In genomic region chr2:25009954-25010353, GRCh38 we compare ENCODE assay signal across 24 cellular contexts. TPM values are rescaled to one million over a fixed set of nuclear protein-coding genes. Genes with fewer than 3 reads are reported as not detected.
DNase-seq lines count a peak whose midpoint lies in the region; ATAC-seq, FAIRE-seq and TF ChIP-seq lines count a peak whose summit lies in the region.
"Had no signal": no experiment of that assay in that cellular context is flagged by ENCODE, and none has a peak within 500 bp of the region (broad histone marks: within the 10 kb centered on the region; RNA-seq: fewer than 3 reads in every experiment).

No MANE protein-coding gene starts in this region.

- no peak overlapping the region for H3K27ac ChIP-seq in K562 (ENCODE audit: extremely low read depth, low read depth, low read length)
- H3K27ac ChIP-seq: BLaER1 treated with 17β-estradiol and CSF1 and Interleukin-3, amounts not matched to agents 10 nM and 100 nM; transverse colon had no signal

- peak; percentile 62 for ATAC-seq in K562
- ATAC-seq in GM21825 (IDR thresholded peaks at IDR 0.05; ENCODE audit: unreplicated experiment) = no peak
- ATAC-seq: left ventricle myocardium superior; naive thymus-derived CD4-positive, alpha-beta T cell; stimulated activated naive B cell treated with anti-CD40 and anti-IgM and Interleukin-4, amounts not matched to agents 10 μg/mL and 1 μg/mL and 100 μg/mL, for 72 hours had no signal

- no peak overlapping the region for H2AFZ ChIP-seq in K562 (ENCODE audit: low read depth, low read length)

- no peak overlapping the region for H3K4me3 ChIP-seq in K562
- H3K4me3 ChIP-seq: BLaER1 treated with 17β-estradiol and CSF1 and Interleukin-3, amounts not matched to agents 10 nM and 100 nM; transverse colon had no signal

- in situ Hi-C loops in K562 (cut with MboI) = no loop called here

- WGBS in K562 (ENCODE audit: insufficient coverage, low coverage, missing lambda C conversion rate) = 2% methylated on average over 11 of the region's 11 CpGs

- no peak for FAIRE-seq in K562 (lab: Jason Lieb, UNC)
- FAIRE-seq: endometrium, frontal cortex had no signal

- H3K4me3 Mint-ChIP-seq in progenitor cell of endocrine pancreas (ENCODE audit: low read depth) = no peak overlapping the region
- H3K4me3 Mint-ChIP-seq: activated CD4-positive, alpha-beta memory T cell treated with anti-CD3 and anti-CD28 coated beads for 36 hours; activated naive CD8-positive, alpha-beta T cell treated with anti-CD3 and anti-CD28 coated beads for 36 hours; HFFc6; naive thymus-derived CD4-positive, alpha-beta T cell; stimulated activated naive B cell treated with anti-CD40 and anti-IgM and Interleukin-4, amounts not matched to agents 10 μg/mL and 1 μg/mL and 100 μg/mL, for 72 hours had no signal

- H3K27ac Mint-ChIP-seq in progenitor cell of endocrine pancreas = peak overlapping the region; percentile 85
- H3K27ac Mint-ChIP-seq: activated CD4-positive, alpha-beta memory T cell treated with anti-CD3 and anti-CD28 coated beads for 36 hours; activated naive CD8-positive, alpha-beta T cell treated with anti-CD3 and anti-CD28 coated beads for 36 hours; HFFc6; naive thymus-derived CD4-positive, alpha-beta T cell; stimulated activated naive B cell treated with anti-CD40 and anti-IgM and Interleukin-4, amounts not matched to agents 10 μg/mL and 1 μg/mL and 100 μg/mL, for 72 hours had no signal

- no peaks in the 10 kb centered on the region for H3K36me3 ChIP-seq in K562 (ENCODE audit: control insufficient read depth, insufficient read depth, low read length)
- H3K36me3 ChIP-seq: BLaER1 treated with 17β-estradiol and CSF1 and Interleukin-3, amounts not matched to agents 10 nM and 100 nM; transverse colon had no signal

- no peaks in the 10 kb centered on the region for H3K9me3 ChIP-seq in K562 (replicated peaks; ENCODE audit: control insufficient read depth, insufficient read depth, low read depth, low read length)
- H3K9me3 ChIP-seq: BLaER1 treated with 17β-estradiol and CSF1 and Interleukin-3, amounts not matched to agents 10 nM and 100 nM; transverse colon had no signal

- no peaks in the 10 kb centered on the region for H3K9me1 ChIP-seq in K562 (ENCODE audit: control insufficient read depth, insufficient read depth, low read length)

- no peaks in the 10 kb centered on the region; a peak in 1 of 5 replicates for H3K4me1 ChIP-seq in K562 (replicated peaks in 1 of 2; ENCODE audit: control insufficient read depth in 2 of 2, insufficient read depth in 2 of 2, low read length in 2 of 2)
- H3K4me1 ChIP-seq: transverse colon had no signal

- no peak for TF ChIP-seq EP300 in K562 (IDR thresholded peaks at IDR 0.05; ENCODE audit: low read length)

- POLR2A ChIA-PET in HEK293T (lab: Yijun Ruan, JAX) = interaction anchor here (1.5 kb wide), 1 partner anchor 37 kb away, joined by 6 read pairs; no protein-coding TSS in a partner anchor
- POLR2A ChIA-PET in K562 (lab: Yijun Ruan, JAX) = interaction anchor here (0.6 to 1.1 kb wide), 3 partner anchors 8 to 276 kb away, joined by 3 to 7 read pairs (median 3); no protein-coding TSS in a partner anchor

- no peaks in the 10 kb centered on the region for H3K27me3 Mint-ChIP-seq in progenitor cell of endocrine pancreas
- H3K27me3 Mint-ChIP-seq: activated CD4-positive, alpha-beta memory T cell treated with anti-CD3 and anti-CD28 coated beads for 36 hours; activated naive CD8-positive, alpha-beta T cell treated with anti-CD3 and anti-CD28 coated beads for 36 hours; stimulated activated naive B cell treated with anti-CD40 and anti-IgM and Interleukin-4, amounts not matched to agents 10 μg/mL and 1 μg/mL and 100 μg/mL, for 72 hours had no signal

- H3K9me3 Mint-ChIP-seq in progenitor cell of endocrine pancreas (ENCODE audit: low read depth) = no peaks in the 10 kb centered on the region
- H3K9me3 Mint-ChIP-seq: activated CD4-positive, alpha-beta memory T cell treated with anti-CD3 and anti-CD28 coated beads for 36 hours; activated naive CD8-positive, alpha-beta T cell treated with anti-CD3 and anti-CD28 coated beads for 36 hours; HFFc6; naive thymus-derived CD4-positive, alpha-beta T cell; stimulated activated naive B cell treated with anti-CD40 and anti-IgM and Interleukin-4, amounts not matched to agents 10 μg/mL and 1 μg/mL and 100 μg/mL, for 72 hours had no signal

- H3K27me3 ChIP-seq in K562 (ENCODE audit: control insufficient read depth in 2 of 2, insufficient read depth in 2 of 2, low read length in 2 of 2) = peaks cover 14 to 28% of the 10 kb centered on the region in 2 experiments
- H3K27me3 ChIP-seq: BLaER1 treated with 17β-estradiol and CSF1 and Interleukin-3, amounts not matched to agents 10 nM and 100 nM; transverse colon had no signal

- intact Hi-C loops in K562 (cut with micrococcal nuclease) = no loop called here

- no peak overlapping the region for H3K9ac ChIP-seq in K562 (ENCODE audit: insufficient read depth in 1 of 2, low read depth in 2 of 2, low read length in 2 of 2)
- H3K9ac ChIP-seq: BLaER1 treated with 17β-estradiol and CSF1 and Interleukin-3, amounts not matched to agents 10 nM and 100 nM had no signal

- no TSS peak for BruUV-seq in K562 (replicated peaks; lab: Mats Ljungman, UMichigan)

- no peaks in the 10 kb centered on the region for H3K4me1 Mint-ChIP-seq in progenitor cell of endocrine pancreas (ENCODE audit: low read depth)
- H3K4me1 Mint-ChIP-seq: activated naive CD8-positive, alpha-beta T cell treated with anti-CD3 and anti-CD28 coated beads for 36 hours had no signal

- CTCF ChIA-PET in HEK293T (lab: Yijun Ruan, JAX) (interaction anchor here (1.0 to 1.4 kb wide), 3 partner anchors 34 to 159 kb away, joined by 3 to 6 read pairs (median 3); no protein-coding TSS in a partner anchor), K562 (lab: Yijun Ruan, JAX; ENCODE audit: low intra/inter-chr PET ratio) (no interaction called here)

- no peak overlapping the region for H3K4me2 ChIP-seq in K562 (ENCODE audit: insufficient read depth, low read length)
- H3K4me2 ChIP-seq: BLaER1 treated with 17β-estradiol and CSF1 and Interleukin-3, amounts not matched to agents 10 nM and 100 nM had no signal

- DNase-seq in HEK293T (ENCODE audit: extremely low spot score) (no peak), NOMO-1 (lab: John Stamatoyannopoulos, UW; ENCODE audit: unreplicated experiment in 2 of 2) (peak; percentile 38 to 84), K562 (ENCODE audit: extremely low read depth in 1 of 4, low spot score in 3 of 4) (no peak), progenitor cell of endocrine pancreas (ENCODE audit: low spot score, unreplicated experiment) (no peak), anterior cingulate cortex (lab: John Stamatoyannopoulos, UW) (no peak)
- DNase-seq in activated naive CD4-positive, alpha-beta T cell (lab: John Stamatoyannopoulos, UW) = no peak
- DNase-seq: activated CD4-positive, alpha-beta memory T cell treated with anti-CD3 and anti-CD28 coated beads for 36 hours; activated naive CD8-positive, alpha-beta T cell treated with anti-CD3 and anti-CD28 coated beads for 36 hours; activated T-cell treated with anti-CD3 and anti-CD28 coated beads, Interleukin-2, amount 50 U/mL, for 48 hours; DMS79; HFFc6; IMR-90; left ventricle myocardium superior; naive thymus-derived CD4-positive, alpha-beta T cell; NCI-H226; posterior cingulate gyrus; stimulated activated CD4-positive, alpha-beta T cell treated with anti-CD3 and anti-CD28 coated beads, Interleukin-12 subunit alpha, Interleukin-12 subunit beta, amount 100 ng/mL, for 4 hours; stimulated activated naive B cell treated with anti-CD40 and anti-IgM and Interleukin-4, amounts not matched to agents 10 μg/mL and 1 μg/mL and 100 μg/mL, for 72 hours; transverse colon had no signal

- no peaks in the 10 kb centered on the region for H3K36me3 Mint-ChIP-seq in progenitor cell of endocrine pancreas (ENCODE audit: insufficient read depth)
- H3K36me3 Mint-ChIP-seq: activated CD4-positive, alpha-beta memory T cell treated with anti-CD3 and anti-CD28 coated beads for 36 hours; activated naive CD8-positive, alpha-beta T cell treated with anti-CD3 and anti-CD28 coated beads for 36 hours; stimulated activated naive B cell treated with anti-CD40 and anti-IgM and Interleukin-4, amounts not matched to agents 10 μg/mL and 1 μg/mL and 100 μg/mL, for 72 hours had no signal

- no peaks in the 10 kb centered on the region for H3K79me2 ChIP-seq in K562 (ENCODE audit: control insufficient read depth, insufficient read depth, low read length)

- TF ChIP-seq CTCF in K562 (IDR thresholded peaks at IDR 0.05 in 2 of 3, conservative IDR thresholded peaks at IDR 0.05 in 1 of 3; ENCODE audit: insufficient read depth in 2 of 3, low read depth in 1 of 3, low read length in 3 of 3) (no peak), progenitor cell of endocrine pancreas (IDR thresholded peaks at IDR 0.05; ENCODE audit: unreplicated experiment) (no peak)

- TF ChIP-seq POLR2A in K562 (conservative IDR thresholded peaks at IDR 0.05) = no peak

- TF ChIP-seq RAD21 in K562 (CRISPR knock-in tag; conservative IDR thresholded peaks at IDR 0.05 in 1 of 2, IDR thresholded peaks at IDR 0.05 in 1 of 2) = no peak

- H4K20me1 ChIP-seq in K562 (replicated peaks; ENCODE audit: control insufficient read depth, insufficient read depth, low read length) = no peaks in the 10 kb centered on the region; the same call in 1 of the 2 replicates
- H4K20me1 ChIP-seq: BLaER1 treated with 17β-estradiol and CSF1 and Interleukin-3, amounts not matched to agents 10 nM and 100 nM had no signal

RNA-seq across cellular contexts. Expression of gene EFR3B, which starts 31.9 kb away (rescaled TPM):
- 0.09 TPM in 1 of 2 replicates, not detected in the other for total RNA-seq in K562 (2011; cell fraction: chromatin; rRNA removed; ENCODE audit: low replicate concordance)
- total RNA-seq in K562 (2011; cell fraction: nucleolus; rRNA removed) = not detected in 2 replicates
- 0.07 TPM in 1 of 2 replicates, not detected in the other for total RNA-seq in K562 (2011; cell fraction: nucleoplasm; rRNA removed)
- total RNA-seq in K562 (2014; rRNA removed) (not detected in 2 replicates), K562 (2014; rRNA removed; fragmentation: Illumina TruSeq; extraction: Trizol) (not detected in 2 replicates), K562 (2015; rRNA removed; fragmentation: Illumina TruSeq; extraction: Trizol) (not detected in 2 replicates), K562 (2021) (0.09 TPM in 1 of 2 replicates, not detected in the other), progenitor cell of endocrine pancreas (22.1 and 23.3 TPM in 2 replicates)
- polyA plus RNA-seq in K562 (2011; rRNA removed) (not detected in 2 replicates), K562 (2014; fragmentation: Illumina TruSeq; extraction: Trizol) (not detected in 2 replicates), K562 (2014; fragmentation: Nextera tagmentation; extraction: Ambion mirVana) (not detected), K562 (2014; rRNA removed) (not detected in 2 replicates)
- under 0.01 TPM in 1 of 2 replicates, not detected in the other for polyA plus RNA-seq in K562 (2011; cell fraction: cytosol; rRNA removed)
- 0.01 TPM in 1 of 2 replicates, not detected in the other for polyA plus RNA-seq in K562 (2011; cell fraction: nucleus; rRNA removed)
- polyA plus RNA-seq in K562 (2012) = 0.01 TPM in 1 of 2 replicates, not detected in the other
- 0.04 and 0.06 TPM in 2 replicates for polyA minus RNA-seq in K562 (2011; rRNA and poly(A)+ RNA removed)
- not detected in 2 replicates for polyA minus RNA-seq in K562 (2011; cell fraction: cytosol; rRNA and poly(A)+ RNA removed)
- polyA minus RNA-seq in K562 (2011; cell fraction: nucleus; rRNA and poly(A)+ RNA removed) = not detected in 2 replicates
- total RNA-seq: OCI-LY7 had no signal

RNA-seq across cellular contexts. Expression of gene DNAJC27, which starts 38.2 kb away (rescaled TPM):
- total RNA-seq in K562 (2011; cell fraction: chromatin; rRNA removed; ENCODE audit: low replicate concordance) = 4.1 and 14.7 TPM in 2 replicates
- total RNA-seq in K562 (2011; cell fraction: nucleolus; rRNA removed) = 4.2 and 4.5 TPM in 2 replicates
- total RNA-seq in K562 (2011; cell fraction: nucleoplasm; rRNA removed) = 8.4 and 12.7 TPM in 2 replicates
- total RNA-seq in K562 (2014; rRNA removed) = 1.6 and 3.0 TPM in 2 replicates
- total RNA-seq in K562 (2014; rRNA removed; fragmentation: Illumina TruSeq; extraction: Trizol) = 3.2 TPM in 2 replicates
- 2.8 and 4.0 TPM in 2 replicates for total RNA-seq in K562 (2015; rRNA removed; fragmentation: Illumina TruSeq; extraction: Trizol)
- 2.4 and 2.8 TPM in 2 replicates for total RNA-seq in K562 (2021)
- polyA plus RNA-seq in K562 (2011; rRNA removed) = 3.8 and 4.3 TPM in 2 replicates
- 0.60 and 2.4 TPM in 2 replicates for polyA plus RNA-seq in K562 (2011; cell fraction: cytosol; rRNA removed)
- polyA plus RNA-seq in K562 (2011; cell fraction: nucleus; rRNA removed) = 6.5 and 7.5 TPM in 2 replicates
- polyA plus RNA-seq in K562 (2012) = 1.3 and 1.8 TPM in 2 replicates
- polyA plus RNA-seq in K562 (2014; fragmentation: Illumina TruSeq; extraction: Trizol) = 2.3 and 3.0 TPM in 2 replicates
- 1 to 10 TPM in 1 of 2 experiments, under 1 TPM in 1; 0.53 to 1.1 TPM for polyA plus RNA-seq in K562 (2014; fragmentation: Nextera tagmentation; extraction: Ambion mirVana)
- 3.2 and 5.9 TPM in 2 replicates for polyA plus RNA-seq in K562 (2014; rRNA removed)
- 4.4 and 10.4 TPM in 2 replicates for polyA minus RNA-seq in K562 (2011; rRNA and poly(A)+ RNA removed)
- polyA minus RNA-seq in K562 (2011; cell fraction: cytosol; rRNA and poly(A)+ RNA removed) = 0.46 and 2.7 TPM in 2 replicates
- polyA minus RNA-seq in K562 (2011; cell fraction: nucleus; rRNA and poly(A)+ RNA removed) = 6.6 and 8.4 TPM in 2 replicates
- total RNA-seq in progenitor cell of endocrine pancreas = 11.3 and 12.3 TPM in 2 replicates

Comparison
In these comparisons a context has a peak if more than half of its experiments do, and no peak if none do; other contexts are left out.
1. DNase-seq: peak in NOMO-1 (2 of 2); none in HEK293T (single experiment), K562 (0 of 4), progenitor cell of endocrine pancreas (single experiment), activated naive CD4-positive, alpha-beta T cell (0 of 4) and anterior cingulate cortex (0 of 58).
2. RNA of gene EFR3B, which starts 31.9 kb away (total RNA-seq): 22.1 to 23.3 TPM in progenitor cell of endocrine pancreas; 0.07 to 0.09 TPM in K562; every median in the first group is over 10 times any median in the second.